Comparison of ENCODE assay signal across 15 cellular contexts in the genomic region with DNA sequence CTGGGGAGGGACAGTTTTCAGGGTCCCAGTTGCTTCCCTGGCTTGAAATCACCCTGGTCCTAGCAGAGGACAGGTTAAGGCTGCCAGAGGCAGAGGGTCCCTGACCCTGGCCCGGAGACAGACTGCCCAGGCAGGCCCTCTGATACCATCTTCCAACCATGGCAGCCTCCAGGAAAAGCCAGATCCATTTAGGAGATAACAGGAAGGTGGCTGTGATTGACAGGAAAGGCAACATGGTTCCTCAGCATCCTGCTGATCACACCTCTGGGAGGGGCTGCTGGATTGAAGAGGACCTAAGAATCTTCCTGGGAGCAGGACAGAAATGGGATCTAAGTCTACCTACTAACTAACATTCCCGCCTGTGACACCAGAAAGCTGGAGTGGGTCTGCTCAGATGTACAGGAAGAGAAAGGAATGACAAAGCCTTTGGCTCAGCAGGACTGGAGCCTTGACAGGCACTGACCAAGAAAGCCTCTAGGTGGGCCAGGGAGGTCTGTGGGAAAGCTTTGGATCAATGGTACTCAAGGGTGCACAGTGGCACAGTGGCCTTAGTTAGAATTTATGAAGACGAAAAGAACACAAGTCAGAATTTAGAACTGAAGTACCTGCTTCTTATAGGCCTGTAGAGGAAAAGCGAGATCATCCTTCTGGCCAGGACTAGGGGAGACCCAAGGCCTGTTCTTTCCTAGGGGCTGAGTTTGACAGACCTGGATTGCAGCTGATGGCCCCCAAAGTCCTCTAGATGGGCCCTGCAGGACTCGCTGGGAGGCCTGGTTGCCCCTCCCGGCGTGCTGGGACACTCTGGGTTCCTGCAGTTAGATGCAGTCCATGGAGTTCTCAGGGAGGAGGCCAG. TPM values are rescaled to one million over a fixed set of nuclear protein-coding genes. Genes with fewer than 3 reads are reported as not detected.
DNase-seq lines count a peak whose midpoint lies in the region; ATAC-seq and TF ChIP-seq lines count a peak whose summit lies in the region.
"Had no signal": no experiment of that assay in that cellular context is flagged by ENCODE, and none has a peak within 500 bp of the region (broad histone marks: within the 10 kb centered on the region; RNA-seq: fewer than 3 reads in every experiment).

No MANE protein-coding gene starts in this region.

- H3K27ac ChIP-seq in CD4-positive, CD25-positive, alpha-beta regulatory T cell (ENCODE audit: insufficient read depth, low read length, poor library complexity, severe bottlenecking): no peak overlapping the region
- H3K27ac ChIP-seq in OCI-LY7 (ENCODE audit: low read depth, low read length, poor library complexity, severe bottlenecking) (no peak overlapping the region), hepatocyte (peak overlapping the region; percentile 99)

- H3K9me3 ChIP-seq in CD4-positive, CD25-positive, alpha-beta regulatory T cell (ENCODE audit: control insufficient read depth in 2 of 2, low read length in 2 of 2): no peaks in the 10 kb centered on the region
- H3K9me3 ChIP-seq in OCI-LY7 (ENCODE audit: low read length) (no peaks in the 10 kb centered on the region), hepatocyte (ENCODE audit: low read depth) (no peaks in the 10 kb centered on the region), skeletal muscle satellite cell (replicated peaks; ENCODE audit: low read length) (no peaks in the 10 kb centered on the region)
- H3K9me3 ChIP-seq: Caco-2 had no signal

- peaks cover 0 to 34% (median 26%) of the 10 kb centered on the region in 4 donors for H3K4me1 Mint-ChIP-seq in CD4-positive, CD25-positive, alpha-beta regulatory T cell
- peaks cover 15% of the 10 kb centered on the region for H3K4me1 Mint-ChIP-seq in glutamatergic neuron (ENCODE audit: low read depth, unreplicated experiment)

- no peaks in the 10 kb centered on the region for H3K27me3 Mint-ChIP-seq in CD4-positive, CD25-positive, alpha-beta regulatory T cell
- peaks cover 14% of the 10 kb centered on the region for H3K27me3 Mint-ChIP-seq in glutamatergic neuron (ENCODE audit: unreplicated experiment)
- H3K27me3 Mint-ChIP-seq: activated naive CD8-positive, alpha-beta T cell treated with anti-CD3 and anti-CD28 coated beads, Interleukin-2, amount 50 U/mL, for 24 hours had no signal

- no peak for DNase-seq in CD4-positive, CD25-positive, alpha-beta regulatory T cell
- DNase-seq in OCI-LY7 (ENCODE audit: low spot score) (no peak), hepatocyte (ENCODE audit: low spot score) (no peak), AG08395 (ENCODE audit: low spot score) (no peak), glutamatergic neuron (no peak), DMS79 (lab: John Stamatoyannopoulos, UW) (no peak)
- DNase-seq: activated CD4-positive, alpha-beta T cell treated with anti-CD3 and anti-CD28 coated beads, Interleukin-2, amount 50 U/mL, for 4 hours; activated naive CD8-positive, alpha-beta T cell treated with anti-CD3 and anti-CD28 coated beads, Interleukin-2, amount 50 U/mL, for 24 hours; Caco-2; KBM-7; NCI-H345 had no signal

- peaks cover 32% of the 10 kb centered on the region for H3K4me1 ChIP-seq in CD4-positive, CD25-positive, alpha-beta regulatory T cell (ENCODE audit: control insufficient read depth, insufficient read depth, low read length, poor library complexity, severe bottlenecking)
- H3K4me1 ChIP-seq in OCI-LY7 (ENCODE audit: insufficient read depth, low read length, poor library complexity, severe bottlenecking): peaks cover 26% of the 10 kb centered on the region
- peaks cover 11% of the 10 kb centered on the region for H3K4me1 ChIP-seq in hepatocyte (ENCODE audit: insufficient read depth)
- H3K4me1 ChIP-seq in skeletal muscle satellite cell (ENCODE audit: control insufficient read depth, insufficient read depth, low read length): peaks cover 29% of the 10 kb centered on the region

- ATAC-seq in CD4-positive, CD25-positive, alpha-beta regulatory T cell (ENCODE audit: low read depth in 2 of 2): no peak
- no peak for ATAC-seq in GM18502 (IDR thresholded peaks at IDR 0.05; ENCODE audit: poor library complexity, unreplicated experiment)
- ATAC-seq: activated naive CD8-positive, alpha-beta T cell treated with anti-CD3 and anti-CD28 coated beads, Interleukin-2, amount 50 U/mL, for 24 hours had no signal

- H3K36me3 ChIP-seq in CD4-positive, CD25-positive, alpha-beta regulatory T cell (ENCODE audit: control insufficient read depth, insufficient read depth, low read length): no peaks in the 10 kb centered on the region
- H3K36me3 ChIP-seq in OCI-LY7 (ENCODE audit: insufficient read depth, low read length): peaks cover 35% of the 10 kb centered on the region
- H3K36me3 ChIP-seq in hepatocyte (replicated peaks; ENCODE audit: insufficient read depth, low read depth): no peaks in the 10 kb centered on the region
- H3K36me3 ChIP-seq in skeletal muscle satellite cell (ENCODE audit: insufficient read depth, low read length): no peaks in the 10 kb centered on the region

- H2AFZ ChIP-seq in OCI-LY7 (ENCODE audit: low read length) (no peak overlapping the region), hepatocyte (no peak overlapping the region)

- peaks cover 3% of the 10 kb centered on the region for H3K36me3 Mint-ChIP-seq in CD4-positive, CD25-positive, alpha-beta regulatory T cell
- no peaks in the 10 kb centered on the region for H3K36me3 Mint-ChIP-seq in glutamatergic neuron (ENCODE audit: unreplicated experiment)

- intact Hi-C loops in OCI-LY7 (cut with micrococcal nuclease; ENCODE audit: unreplicated experiment): no loop called here

- peak overlapping the region in 2 of 3 donors; percentile 65 to 91 for H3K27ac Mint-ChIP-seq in CD4-positive, CD25-positive, alpha-beta regulatory T cell
- no peak overlapping the region for H3K27ac Mint-ChIP-seq in glutamatergic neuron (ENCODE audit: unreplicated experiment)

- H3K27me3 ChIP-seq in CD4-positive, CD25-positive, alpha-beta regulatory T cell (ENCODE audit: control insufficient read depth, insufficient read depth, low read length): no peaks in the 10 kb centered on the region
- H3K27me3 ChIP-seq in hepatocyte (no peaks in the 10 kb centered on the region), skeletal muscle satellite cell (ENCODE audit: control insufficient read depth, insufficient read depth, low read length) (no peaks in the 10 kb centered on the region)

- TSS peak; percentile 66 for BruUV-seq in OCI-LY7 (replicated peaks; lab: Mats Ljungman, UMichigan)

- 97% methylated on average over 6 of the region's 7 CpGs for WGBS in hepatocyte (ENCODE audit: low lambda C conversion rate, missing lambda C conversion rate)

- CTCF ChIA-PET in OCI-LY7 (lab: Charles Lee; ENCODE audit: unreplicated experiment): no interaction called here

- H4K20me1 ChIP-seq in OCI-LY7 (ENCODE audit: insufficient read depth, low read length): no peaks in the 10 kb centered on the region
- H4K20me1 ChIP-seq in hepatocyte (ENCODE audit: insufficient read depth, poor library complexity, severe bottlenecking): peaks cover 2% of the 10 kb centered on the region

- H3K4me3 Mint-ChIP-seq in CD4-positive, CD25-positive, alpha-beta regulatory T cell: peak overlapping the region in 3 of 4 donors; percentile 29 to 91 (median 47)
- H3K4me3 Mint-ChIP-seq in glutamatergic neuron (ENCODE audit: unreplicated experiment): no peak overlapping the region

- no peak overlapping the region for H3K4me3 ChIP-seq in CD4-positive, CD25-positive, alpha-beta regulatory T cell (ENCODE audit: low read depth, low read length)
- no peak overlapping the region for H3K4me3 ChIP-seq in OCI-LY7 (ENCODE audit: low read depth, low read length, poor library complexity, severe bottlenecking)
- no peak overlapping the region for H3K4me3 ChIP-seq in hepatocyte
- no peak overlapping the region for H3K4me3 ChIP-seq in skeletal muscle satellite cell (ENCODE audit: low read length)

- H3K79me2 ChIP-seq in OCI-LY7 (ENCODE audit: insufficient read depth, low read depth, low read length) (no peaks in the 10 kb centered on the region; the same call in 1 of the 2 replicates), hepatocyte (peaks cover 24% of the 10 kb centered on the region)

- TF ChIP-seq CTCF in OCI-LY7 (conservative IDR thresholded peaks at IDR 0.05; ENCODE audit: low read length) (no peak), hepatocyte (IDR thresholded peaks at IDR 0.05; ENCODE audit: poor library complexity) (no peak), glutamatergic neuron (IDR thresholded peaks at IDR 0.05; ENCODE audit: partially characterized antibody, unreplicated experiment) (no peak)

- H3K4me2 ChIP-seq in OCI-LY7 (ENCODE audit: low read length): no peak overlapping the region
- peak overlapping the region; percentile 95 for H3K4me2 ChIP-seq in hepatocyte
- no peak overlapping the region for H3K4me2 ChIP-seq in skeletal muscle satellite cell (ENCODE audit: low read length)

- POLR2A ChIA-PET in OCI-LY7 (lab: Charles Lee): no interaction called here

- H3K9me2 ChIP-seq in OCI-LY7 (ENCODE audit: insufficient read depth, low read length) (no peaks in the 10 kb centered on the region), hepatocyte (replicated peaks; ENCODE audit: insufficient read depth) (no peaks in the 10 kb centered on the region)

- peaks cover 0 to 2% (median 0%) of the 10 kb centered on the region in 7 donors for H3K9me3 Mint-ChIP-seq in CD4-positive, CD25-positive, alpha-beta regulatory T cell
- peaks cover 5% of the 10 kb centered on the region for H3K9me3 Mint-ChIP-seq in glutamatergic neuron (ENCODE audit: unreplicated experiment)
- H3K9me3 Mint-ChIP-seq: activated naive CD8-positive, alpha-beta T cell treated with anti-CD3 and anti-CD28 coated beads, Interleukin-2, amount 50 U/mL, for 24 hours had no signal

- H3K9ac ChIP-seq in skeletal muscle satellite cell (ENCODE audit: low read depth, low read length): peak overlapping the region; percentile 77

RNA-seq across cellular contexts. Expression of gene PRKACA, which starts 2.3 kb away (rescaled TPM):
- total RNA-seq in CD4-positive, CD25-positive, alpha-beta regulatory T cell: 40.2 TPM
- 1 to 10 TPM in 2 of 4 donors, under 1 TPM in 2; 0.47 to 1.8 (median 1.00) TPM for polyA plus RNA-seq in CD4-positive, CD25-positive, alpha-beta regulatory T cell
- total RNA-seq in OCI-LY7 (2014; rRNA removed; shearing (Covaris generic)): 18.0 and 21.1 TPM in 2 replicates
- total RNA-seq in OCI-LY7 (2022): 62.0 and 63.7 TPM in 2 replicates
- total RNA-seq in hepatocyte: 29.0 and 41.5 TPM in 2 replicates
- polyA plus RNA-seq in hepatocyte: 12.2 and 13.4 TPM in 2 replicates
- 48.4 and 75.8 TPM in 2 replicates for total RNA-seq in skeletal muscle satellite cell (2012; rRNA removed)
- 82.9 TPM for total RNA-seq in glutamatergic neuron (ENCODE audit: unreplicated experiment)

RNA-seq across cellular contexts. Expression of gene ASF1B, which starts 16.5 kb away (rescaled TPM):
- total RNA-seq in CD4-positive, CD25-positive, alpha-beta regulatory T cell: 4.6 TPM
- polyA plus RNA-seq in CD4-positive, CD25-positive, alpha-beta regulatory T cell: 10 to 100 TPM in 1 of 4 donors, 1 to 10 TPM in 3; 6.2 to 10.1 (median 8.7) TPM
- 115 and 202 TPM in 2 replicates for total RNA-seq in OCI-LY7 (2014; rRNA removed; shearing (Covaris generic))
- total RNA-seq in OCI-LY7 (2022) (139 and 143 TPM in 2 replicates), hepatocyte (5.1 and 7.3 TPM in 2 replicates), glutamatergic neuron (ENCODE audit: unreplicated experiment) (2.3 TPM)
- 10.0 and 12.4 TPM in 2 replicates for polyA plus RNA-seq in hepatocyte
- total RNA-seq in skeletal muscle satellite cell (2012; rRNA removed): 9.1 and 17.3 TPM in 2 replicates

RNA-seq across cellular contexts. Expression of gene SAMD1, which starts 29.3 kb away (rescaled TPM):
- 24.1 TPM for total RNA-seq in CD4-positive, CD25-positive, alpha-beta regulatory T cell
- 1 to 10 TPM in 2 of 4 donors, under 1 TPM in 2; 0.80 to 1.4 (median 1.0) TPM for polyA plus RNA-seq in CD4-positive, CD25-positive, alpha-beta regulatory T cell
- total RNA-seq in OCI-LY7 (2014; rRNA removed; shearing (Covaris generic)): 116 and 128 TPM in 2 replicates
- total RNA-seq in OCI-LY7 (2022): 124 and 128 TPM in 2 replicates
- 25.6 and 35.8 TPM in 2 replicates for total RNA-seq in hepatocyte
- 44.8 and 45.6 TPM in 2 replicates for polyA plus RNA-seq in hepatocyte
- 33.9 and 34.2 TPM in 2 replicates for total RNA-seq in skeletal muscle satellite cell (2012; rRNA removed)
- total RNA-seq in glutamatergic neuron (ENCODE audit: unreplicated experiment): 52.0 TPM

RNA-seq across cellular contexts. Expression of gene C19orf67, which starts 34.3 kb away (rescaled TPM):
- total RNA-seq in CD4-positive, CD25-positive, alpha-beta regulatory T cell: not detected
- polyA plus RNA-seq in CD4-positive, CD25-positive, alpha-beta regulatory T cell: not detected
- 1.0 and 2.6 TPM in 2 replicates for total RNA-seq in OCI-LY7 (2014; rRNA removed; shearing (Covaris generic))
- total RNA-seq in OCI-LY7 (2022) (0.55 and 1.4 TPM in 2 replicates), hepatocyte (not detected in 2 replicates), glutamatergic neuron (ENCODE audit: unreplicated experiment) (0.71 TPM)
- polyA plus RNA-seq in hepatocyte: not detected in 2 replicates
- 0.51 TPM in 1 of 2 replicates, not detected in the other for total RNA-seq in skeletal muscle satellite cell (2012; rRNA removed)
- total RNA-seq: Caco-2, kidney epithelial cell, SK-MEL-5 had no signal

RNA-seq across cellular contexts. Expression of gene MISP3, which starts 47.3 kb away (rescaled TPM):
- 0.91 TPM for total RNA-seq in CD4-positive, CD25-positive, alpha-beta regulatory T cell
- polyA plus RNA-seq in CD4-positive, CD25-positive, alpha-beta regulatory T cell: under 1 TPM in 3 of 4 donors, not detected in 1; 0.22 to 0.64 (median 0.44) TPM
- total RNA-seq in OCI-LY7 (2014; rRNA removed; shearing (Covaris generic)): 3.3 and 6.4 TPM in 2 replicates
- total RNA-seq in OCI-LY7 (2022) (3.9 TPM in 2 replicates), hepatocyte (3.7 and 4.9 TPM in 2 replicates), glutamatergic neuron (ENCODE audit: unreplicated experiment) (2.2 TPM)
- 12.5 and 13.1 TPM in 2 replicates for polyA plus RNA-seq in hepatocyte
- total RNA-seq in skeletal muscle satellite cell (2012; rRNA removed): not detected in 2 replicates

Comparison
In these comparisons a context has a peak if more than half of its experiments do, and no peak if none do; other contexts are left out.
1. RNA of gene ASF1B, which starts 16.5 kb away (total RNA-seq): 115 to 202 TPM in OCI-LY7; 5.1 to 7.3 TPM in hepatocyte, 4.6 TPM in CD4-positive, CD25-positive, alpha-beta regulatory T cell (single experiment) and 2.3 TPM in glutamatergic neuron (single experiment); every median in the first group is over 10 times any median in the second.